ENCODE assay signal across 14 cellular contexts in genomic region chr3:16180737-16181134, GRCh38. TPM values are rescaled to one million over a fixed set of nuclear protein-coding genes. Genes with fewer than 3 reads are reported as not detected.
A peak's percentile ranks its signal among the peaks of the same experiment; 100 is the strongest.
DNase-seq lines count a peak whose midpoint lies in the region; ATAC-seq and TF ChIP-seq lines count a peak whose summit lies in the region.
"Had no signal": no experiment of that assay in that cellular context is flagged by ENCODE, and none has a peak within 500 bp of the region (broad histone marks: within the 10 kb centered on the region; RNA-seq: fewer than 3 reads in every experiment).

No MANE protein-coding gene starts in this region.

- H3K27me3 Mint-ChIP-seq in MCF 10A (ENCODE audit: insufficient read depth, unreplicated experiment) = no peaks in the 10 kb centered on the region
- H3K27me3 Mint-ChIP-seq in endodermal cell (ENCODE audit: insufficient read depth) = peaks cover 20% of the 10 kb centered on the region

- H3K4me2 ChIP-seq in mammary epithelial cell (ENCODE audit: insufficient read depth, low read depth, low read length) = no peak overlapping the region
- peak overlapping the region; percentile 6 for H3K4me2 ChIP-seq in osteoblast (ENCODE audit: insufficient read depth, low read length)

- no peak for TF ChIP-seq CTCF in MCF 10A (IDR thresholded peaks at IDR 0.05; ENCODE audit: unreplicated experiment)
- TF ChIP-seq CTCF in mammary epithelial cell (conservative IDR thresholded peaks at IDR 0.05 in 1 of 2, IDR thresholded peaks at IDR 0.05 in 1 of 2; ENCODE audit: extremely low read depth in 1 of 2, insufficient read depth in 1 of 2, low read depth in 1 of 2, low read length in 2 of 2) = no peak
- TF ChIP-seq CTCF in breast epithelium (IDR thresholded peaks at IDR 0.05) = no peak
- TF ChIP-seq CTCF in osteoblast (IDR thresholded peaks at IDR 0.05; ENCODE audit: extremely low read depth, low read depth, low read length) = no peak
- TF ChIP-seq CTCF in endodermal cell (conservative IDR thresholded peaks at IDR 0.05) = no peak
- no peak for TF ChIP-seq CTCF in GM13976 (IDR thresholded peaks at IDR 0.05; ENCODE audit: borderline replicate concordance, control extremely low read depth, extremely low read depth, insufficient read depth, missing control alignments)

- H3K27ac ChIP-seq in mammary epithelial cell (ENCODE audit: insufficient read depth, low read depth, low read length) (no peak overlapping the region), breast epithelium (peak overlapping the region in 1 of 2 donors; percentile 21), osteoblast (ENCODE audit: low read depth, low read length) (peak overlapping the region; percentile 57), endodermal cell (ENCODE audit: low read depth, low read length) (no peak overlapping the region)
- H3K27ac ChIP-seq: HL-60 had no signal

- TF ChIP-seq POLR2A in breast epithelium (IDR thresholded peaks at IDR 0.05) = no peak

- ATAC-seq in GM21576 (IDR thresholded peaks at IDR 0.05; ENCODE audit: unreplicated experiment) = no peak

- H3K4me3 ChIP-seq in mammary epithelial cell (replicated peaks in 1 of 3; ENCODE audit: insufficient read depth in 1 of 3, low read depth in 2 of 3, low read length in 3 of 3) (no peak overlapping the region), breast epithelium (peak overlapping the region in 2 of 3 donors; percentile 69 to 71), osteoblast (ENCODE audit: insufficient read depth, low read length) (no peak overlapping the region), endodermal cell (ENCODE audit: low read length) (no peak overlapping the region)
- H3K4me3 ChIP-seq: HAP-1 had no signal

- dilution Hi-C loops in mammary epithelial cell (cut with HindIII; ENCODE audit: low sequenced_read_pairs) = no loop called here

- intact Hi-C loops in MCF 10A (cut with micrococcal nuclease) (no loop called here), mammary epithelial cell (cut with micrococcal nuclease) (no loop called here), breast epithelium (cut with DNase I; ENCODE audit: low total_unique reads) (no loop called here)

- H3K4me3 Mint-ChIP-seq in MCF 10A (ENCODE audit: unreplicated experiment) (no peak overlapping the region), endodermal cell (no peak overlapping the region)

- H3K4me1 Mint-ChIP-seq in MCF 10A (ENCODE audit: insufficient read depth, unreplicated experiment) = peaks cover 56% of the 10 kb centered on the region
- H3K4me1 Mint-ChIP-seq in endodermal cell = peaks cover 9% of the 10 kb centered on the region

- BruUV-seq in MCF 10A (replicated peaks; lab: Mats Ljungman, UMichigan) (no TSS peak), mammary epithelial cell (replicated peaks; lab: Mats Ljungman, UMichigan) (no TSS peak)

- CTCF ChIA-PET in MCF 10A (lab: Yijun Ruan, JAX) (interaction anchor here (0.7 to 11.9 kb wide), 18 partner anchors 17 to 550 kb away, joined by 3 to 183 read pairs (median 4); no protein-coding TSS in a partner anchor), mammary epithelial cell (lab: Charles Lee; ENCODE audit: low non-redundant PET) (no interaction called here)

- WGBS in mammary epithelial cell (ENCODE audit: low coverage, missing lambda C conversion rate) = 96% methylated on average over 3 of the region's 3 CpGs
- 94 to 100% methylated on average over 3 of the region's 3 CpGs for WGBS in endodermal cell (ENCODE audit: insufficient coverage in 1 of 2, insufficient read length in 1 of 2), 2 experiments

- in situ Hi-C loops in mammary epithelial cell (cut with MboI; ENCODE audit: low sequenced_read_pairs in 2 of 2) (loop anchor here in 1 of 2 donors (5.0 to 10.0 kb wide), 2 partner anchors 64 to 133 kb away; no protein-coding TSS in a partner anchor), GM13976 (cut with MboI; ENCODE audit: low sequenced_read_pairs, unreplicated experiment) (no loop called here)

- H3K9me3 ChIP-seq in mammary epithelial cell (replicated peaks; ENCODE audit: insufficient read depth, low read length) (no peaks in the 10 kb centered on the region), breast epithelium (no peaks in the 10 kb centered on the region), osteoblast (ENCODE audit: low read depth, low read length) (no peaks in the 10 kb centered on the region), endodermal cell (ENCODE audit: control insufficient read depth, low read length) (no peaks in the 10 kb centered on the region)
- H3K9me3 ChIP-seq: HAP-1 had no signal

- H3K36me3 ChIP-seq in mammary epithelial cell (ENCODE audit: insufficient read depth, low read length) = no peaks in the 10 kb centered on the region
- no peaks in the 10 kb centered on the region for H3K36me3 ChIP-seq in breast epithelium
- H3K36me3 ChIP-seq in osteoblast (ENCODE audit: insufficient read depth, low read length) = no peaks in the 10 kb centered on the region
- no peaks in the 10 kb centered on the region for H3K36me3 ChIP-seq in endodermal cell (ENCODE audit: control insufficient read depth, insufficient read depth, low read length)
- H3K36me3 ChIP-seq: HAP-1 had no signal

- DNase-seq in MCF 10A (ENCODE audit: unreplicated experiment) = no peak
- no peak for DNase-seq in mammary epithelial cell
- DNase-seq in breast epithelium (ENCODE audit: low spot score in 2 of 2) = no peak
- no peak for DNase-seq in osteoblast (ENCODE audit: insufficient read length, low spot score, missing footprints)
- DNase-seq in endodermal cell = no peak
- DNase-seq in GM13976 (ENCODE audit: low spot score) = no peak
- DNase-seq in NCI-H2196 (lab: John Stamatoyannopoulos, UW; ENCODE audit: unreplicated experiment) = no peak
- DNase-seq: 8988T, DMS 273 treated with DMSO at 0.1 percent for 48 hours, NCI-H187 treated with DMSO at 0.1 percent for 48 hours, SHP77 had no signal

- H3K27me3 ChIP-seq in mammary epithelial cell (ENCODE audit: insufficient read depth, low read length) (peaks cover 1% of the 10 kb centered on the region), breast epithelium (no peaks in the 10 kb centered on the region), osteoblast (ENCODE audit: insufficient read depth, low read length) (no peaks in the 10 kb centered on the region), endodermal cell (ENCODE audit: control insufficient read depth, insufficient read depth, low read length, poor library complexity, severe bottlenecking) (peaks cover 21% of the 10 kb centered on the region)

- H3K9ac ChIP-seq in mammary epithelial cell (ENCODE audit: insufficient read depth, low read length) (no peak overlapping the region), endodermal cell (ENCODE audit: extremely low read depth, low read length, poor library complexity, severe bottlenecking) (no peak overlapping the region)

- H3K27ac Mint-ChIP-seq in MCF 10A (ENCODE audit: low read depth, unreplicated experiment) = peak overlapping the region; percentile 33
- no peak overlapping the region for H3K27ac Mint-ChIP-seq in endodermal cell

- POLR2A ChIA-PET in MCF 10A (lab: Yijun Ruan, JAX) = interaction anchor here (0.7 to 2.2 kb wide), 6 partner anchors 58 to 132 kb away, joined by 3 to 12 read pairs (median 6); no protein-coding TSS in a partner anchor

- H3K4me1 ChIP-seq in mammary epithelial cell (ENCODE audit: insufficient read depth, low read length) = peaks cover 5% of the 10 kb centered on the region
- H3K4me1 ChIP-seq in breast epithelium = no peaks in the 10 kb centered on the region
- H3K4me1 ChIP-seq in osteoblast (ENCODE audit: insufficient read depth, low read length) = peaks cover 36% of the 10 kb centered on the region
- peaks cover 4% of the 10 kb centered on the region for H3K4me1 ChIP-seq in endodermal cell (ENCODE audit: control insufficient read depth, insufficient read depth, low read length)
- H3K4me1 ChIP-seq: HAP-1 had no signal

- H3K36me3 Mint-ChIP-seq in MCF 10A (ENCODE audit: insufficient read depth, unreplicated experiment) (peaks cover 17% of the 10 kb centered on the region), endodermal cell (ENCODE audit: low read depth) (no peaks in the 10 kb centered on the region)

- H3K9me3 Mint-ChIP-seq in MCF 10A (ENCODE audit: unreplicated experiment) (no peaks in the 10 kb centered on the region), endodermal cell (no peaks in the 10 kb centered on the region)

- no peaks in the 10 kb centered on the region for H3K79me2 ChIP-seq in mammary epithelial cell (ENCODE audit: insufficient read depth, low read length)
- no peaks in the 10 kb centered on the region for H3K79me2 ChIP-seq in osteoblast (ENCODE audit: insufficient read depth, low read length)

- no peak overlapping the region for H2AFZ ChIP-seq in mammary epithelial cell (ENCODE audit: low read depth, low read length)
- H2AFZ ChIP-seq in osteoblast (ENCODE audit: low read length) = no peak overlapping the region

- H4K20me1 ChIP-seq in mammary epithelial cell (ENCODE audit: insufficient read depth, low read length) (no peaks in the 10 kb centered on the region), osteoblast (ENCODE audit: insufficient read depth, low read length) (no peaks in the 10 kb centered on the region)

RNA-seq across cellular contexts. Expression of gene GALNT15, which starts 6.3 kb away (rescaled TPM):
- total RNA-seq in MCF 10A (2022) (3.0 and 10.2 TPM in 2 replicates), mammary epithelial cell (under 1 TPM in 1 of 2 donors, not detected in 1; under 0.01 TPM), breast epithelium (100 to 1,000 TPM in 2 of 3 donors, 10 to 100 TPM in 1; 68.5 to 492 (median 215) TPM), osteoblast (6.5 and 7.1 TPM in 2 replicates), endodermal cell (under 1 TPM in 1 of 2 donors, not detected in 1; 0.13 TPM)
- polyA plus RNA-seq in mammary epithelial cell = 0.05 TPM
- not detected for polyA minus RNA-seq in mammary epithelial cell
- 0.11 TPM for polyA plus RNA-seq in endodermal cell (2013, experiment 1 of 2)
- 0.08 TPM for polyA plus RNA-seq in endodermal cell (2013, experiment 2 of 2)

Comparison
In these comparisons a context has a peak if more than half of its experiments do, and no peak if none do; other contexts are left out.
1. H3K4me3 ChIP-seq: peak in breast epithelium (2 of 3); none in mammary epithelial cell (0 of 3), osteoblast (single experiment) and endodermal cell (single experiment).